Comparison of ENCODE assay signal across 8 cellular contexts in the genomic region with DNA sequence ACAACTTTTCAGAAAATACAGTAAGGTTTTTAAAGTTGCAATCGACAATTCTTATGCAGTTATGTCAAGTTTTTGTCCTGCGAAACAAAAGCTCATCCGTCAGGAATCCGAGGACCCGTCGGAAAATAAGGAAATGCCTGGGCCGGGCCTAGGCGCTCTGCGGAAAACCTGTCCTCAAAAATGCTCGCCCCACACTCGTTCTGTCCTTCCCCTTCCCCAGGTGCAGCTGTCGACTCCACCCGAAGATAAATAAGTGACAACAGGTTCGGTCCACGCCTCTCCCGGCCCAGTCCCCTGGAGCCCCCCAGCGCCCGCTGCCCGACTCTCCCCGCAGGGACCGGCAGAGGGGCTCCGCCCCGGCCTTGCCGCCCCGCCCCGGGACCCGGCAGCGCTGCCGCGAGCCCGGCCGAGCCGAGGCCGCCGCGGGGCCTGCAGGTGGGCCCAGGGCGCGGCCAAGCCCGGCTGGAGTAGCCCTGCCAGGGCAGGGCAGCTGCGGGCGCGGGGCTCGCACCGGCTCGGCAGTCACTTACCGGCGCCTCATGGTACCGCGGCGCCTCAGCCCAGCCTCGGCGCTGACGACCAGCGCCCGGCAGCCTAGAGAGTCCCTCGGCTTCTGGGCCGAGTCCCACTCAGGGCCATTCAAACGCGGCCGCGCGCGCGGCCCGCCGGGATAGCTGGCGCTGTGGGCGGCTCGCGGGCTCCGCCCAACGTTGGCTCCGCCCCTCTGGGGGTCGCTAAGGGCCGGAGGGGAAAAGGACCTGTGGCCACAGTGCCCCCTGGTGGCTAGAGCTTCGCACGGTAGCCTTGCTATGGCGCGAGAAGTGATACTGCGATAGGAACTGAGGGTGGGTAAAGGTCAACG. TPM values are rescaled to one million over a fixed set of nuclear protein-coding genes. Genes with fewer than 3 reads are reported as not detected.
A peak's percentile ranks its signal among the peaks of the same experiment; 100 is the strongest.
DNase-seq lines count a peak whose midpoint lies in the region; ATAC-seq, FAIRE-seq and TF ChIP-seq lines count a peak whose summit lies in the region.

A gene with protein sequence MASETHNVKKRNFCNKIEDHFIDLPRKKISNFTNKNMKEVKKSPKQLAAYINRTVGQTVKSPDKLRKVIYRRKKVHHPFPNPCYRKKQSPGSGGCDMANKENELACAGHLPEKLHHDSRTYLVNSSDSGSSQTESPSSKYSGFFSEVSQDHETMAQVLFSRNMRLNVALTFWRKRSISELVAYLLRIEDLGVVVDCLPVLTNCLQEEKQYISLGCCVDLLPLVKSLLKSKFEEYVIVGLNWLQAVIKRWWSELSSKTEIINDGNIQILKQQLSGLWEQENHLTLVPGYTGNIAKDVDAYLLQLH (minus strand): TSS at position 676 of the 862 bp plus-strand sequence. CDS start 46,420 bp downstream, outside the sequence.

- H3K4me2 ChIP-seq in BLaER1 treated with 17β-estradiol and CSF1 and Interleukin-3, amounts not matched to agents 10 nM and 100 nM, result peak within 1 kb of the TSS; percentile 81 to 93 (median 87)

- peak within 1 kb of the TSS; percentile 68 to 91 (median 78) for H3K4me3 ChIP-seq in BLaER1 treated with 17β-estradiol and CSF1 and Interleukin-3, amounts not matched to agents 10 nM and 100 nM
- H3K4me3 ChIP-seq in colonic mucosa, result peak within 1 kb of the TSS; percentile 45

- CTCF ChIA-PET in activated CD4-positive, alpha-beta T cell treated with anti-CD3 and anti-CD28 coated beads for 36 hours (lab: Charles Lee), result interaction anchor here (0.6 to 3.0 kb wide), 28 partner anchors 10 to 540 kb away, joined by 3 to 33 read pairs (median 4); partner anchors contain the start of genes EMC7, LPCAT4, PGBD4 and SLC12A6

- FAIRE-seq in GM19239 (lab: Jason Lieb, UNC), result peak; percentile 89

- H3K27me3 Mint-ChIP-seq in activated CD4-positive, alpha-beta T cell treated with anti-CD3 and anti-CD28 coated beads for 36 hours, result no peaks in the 10 kb centered on the region

- ATAC-seq in HG03457 (IDR thresholded peaks at IDR 0.05; ENCODE audit: unreplicated experiment), result peak; percentile 87
- ATAC-seq in activated CD4-positive, alpha-beta T cell treated with anti-CD3 and anti-CD28 coated beads for 36 hours, result peak; percentile 94
- ATAC-seq in left colon, result peak; percentile 94

- H3K4me1 ChIP-seq in BLaER1 treated with 17β-estradiol and CSF1 and Interleukin-3, amounts not matched to agents 10 nM and 100 nM, result peaks cover 3 to 12% (median 10%) of the 10 kb centered on the region in 10 experiments; a peak in 16 of 20 replicates
- H3K4me1 ChIP-seq in colonic mucosa, result no peaks in the 10 kb centered on the region

- H3K4me1 Mint-ChIP-seq in activated CD4-positive, alpha-beta T cell treated with anti-CD3 and anti-CD28 coated beads for 36 hours, result peaks cover 32% of the 10 kb centered on the region

- no peaks in the 10 kb centered on the region for H3K27me3 ChIP-seq in BLaER1 treated with 17β-estradiol and CSF1 and Interleukin-3, amounts not matched to agents 10 nM and 100 nM
- H3K27me3 ChIP-seq in colonic mucosa, result no peaks in the 10 kb centered on the region

- no peaks in the 10 kb centered on the region for H3K9me3 Mint-ChIP-seq in activated CD4-positive, alpha-beta T cell treated with anti-CD3 and anti-CD28 coated beads for 36 hours (ENCODE audit: low read depth)

- DNase-seq in GM19239 (ENCODE audit: insufficient read length, low spot score) (peak; percentile 96), NCI-H524 (lab: John Stamatoyannopoulos, UW) (peak; percentile 95 to 97), colonic mucosa (peak; percentile 99), left colon (peak; percentile 96 to 100)
- peak; percentile 99 for DNase-seq in activated CD4-positive, alpha-beta T cell treated with anti-CD3 and anti-CD28 coated beads for 36 hours
- peak; percentile 96 for DNase-seq in stimulated activated CD4-positive, alpha-beta T cell treated with anti-CD3 and anti-CD28 coated beads, Interleukin-1b, Interleukin-23, amount 100 ng/mL, for 48 hours

- peaks cover 18 to 35% (median 24%) of the 10 kb centered on the region in 11 experiments for H3K36me3 ChIP-seq in BLaER1 treated with 17β-estradiol and CSF1 and Interleukin-3, amounts not matched to agents 10 nM and 100 nM
- no peaks in the 10 kb centered on the region for H3K36me3 ChIP-seq in colonic mucosa

- H3K27ac ChIP-seq in BLaER1 treated with 17β-estradiol and CSF1 and Interleukin-3, amounts not matched to agents 10 nM and 100 nM, result peak within 1 kb of the TSS; percentile 87 to 97 (median 92)
- peak within 1 kb of the TSS; percentile 88 for H3K27ac ChIP-seq in colonic mucosa

- intact Hi-C loops in activated CD4-positive, alpha-beta T cell treated with anti-CD3 and anti-CD28 coated beads for 36 hours (cut with DNase I, micrococcal nuclease), result loop anchor here (1.0 to 10.0 kb wide), 12 partner anchors 15 to 1335 kb away; partner anchors contain the start of genes LPCAT4 (in 2 of the 2), AVEN (in 1 of the 2), DPH6 (in 1 of the 2) and EMC7 (in 1 of the 2)
- intact Hi-C loops in colonic mucosa (cut with DNase I), result loop anchor here (2.0 kb wide), 1 partner anchor 147 kb away; no protein-coding TSS in a partner anchor
- intact Hi-C loops in left colon (cut with DNase I, micrococcal nuclease), result loop anchor here (5.0 to 10.0 kb wide), 2 partner anchors 145 to 147 kb away; no protein-coding TSS in a partner anchor

- POLR2A ChIA-PET in activated CD4-positive, alpha-beta T cell treated with anti-CD3 and anti-CD28 coated beads for 36 hours (lab: Charles Lee), result interaction anchor here (0.6 to 1.0 kb wide), 3 partner anchors 100 to 128 kb away, joined by 3 to 5 read pairs (median 4); partner anchors contain the start of gene SLC12A6

- peak within 1 kb of the TSS; percentile 87 to 97 (median 95) for H3K9ac ChIP-seq in BLaER1 treated with 17β-estradiol and CSF1 and Interleukin-3, amounts not matched to agents 10 nM and 100 nM
- H3K9ac ChIP-seq in colonic mucosa (ENCODE audit: low read depth in 2 of 2, low read length in 2 of 2), result peak within 1 kb of the TSS; percentile 72 to 91

- TF ChIP-seq CTCF in colonic mucosa (IDR thresholded peaks at IDR 0.05), result peak; percentile 93

- peaks cover 12% of the 10 kb centered on the region for H3K36me3 Mint-ChIP-seq in activated CD4-positive, alpha-beta T cell treated with anti-CD3 and anti-CD28 coated beads for 36 hours (ENCODE audit: low read depth)

- H3K27ac Mint-ChIP-seq in activated CD4-positive, alpha-beta T cell treated with anti-CD3 and anti-CD28 coated beads for 36 hours, result peak within 1 kb of the TSS; percentile 80

- H3K4me3 Mint-ChIP-seq in activated CD4-positive, alpha-beta T cell treated with anti-CD3 and anti-CD28 coated beads for 36 hours, result peak within 1 kb of the TSS; percentile 89

- peaks cover 3 to 51% (median 21%) of the 10 kb centered on the region in 11 experiments; a peak in 16 of 22 replicates for H4K20me1 ChIP-seq in BLaER1 treated with 17β-estradiol and CSF1 and Interleukin-3, amounts not matched to agents 10 nM and 100 nM

- peaks cover 0 to 9% (median 6%) of the 10 kb centered on the region in 11 experiments; a peak in 6 of 22 replicates for H3K9me3 ChIP-seq in BLaER1 treated with 17β-estradiol and CSF1 and Interleukin-3, amounts not matched to agents 10 nM and 100 nM (replicated peaks in 1 of 11)
- no peaks in the 10 kb centered on the region for H3K9me3 ChIP-seq in colonic mucosa

RNA-seq across cellular contexts. Expression of the gene that starts here (rescaled TPM):
- 10 to 100 TPM; 45.0 to 47.5 TPM for total RNA-seq in activated CD4-positive, alpha-beta T cell treated with anti-CD3 and anti-CD28 coated beads for 36 hours
- total RNA-seq in colonic mucosa (10 to 100 TPM; 37.2 to 43.0 TPM), left colon (10 to 100 TPM; 33.7 to 41.4 TPM)

Comparison
In these comparisons a context has a peak if more than half of its experiments do, and no peak if none do; other contexts are left out.
1. Peak in every context shown above with its lines: DNase-seq, ATAC-seq, H3K4me3 ChIP-seq and H3K27ac ChIP-seq.